Comparison of ENCODE assay signal across 20 cellular contexts in the genomic region with DNA sequence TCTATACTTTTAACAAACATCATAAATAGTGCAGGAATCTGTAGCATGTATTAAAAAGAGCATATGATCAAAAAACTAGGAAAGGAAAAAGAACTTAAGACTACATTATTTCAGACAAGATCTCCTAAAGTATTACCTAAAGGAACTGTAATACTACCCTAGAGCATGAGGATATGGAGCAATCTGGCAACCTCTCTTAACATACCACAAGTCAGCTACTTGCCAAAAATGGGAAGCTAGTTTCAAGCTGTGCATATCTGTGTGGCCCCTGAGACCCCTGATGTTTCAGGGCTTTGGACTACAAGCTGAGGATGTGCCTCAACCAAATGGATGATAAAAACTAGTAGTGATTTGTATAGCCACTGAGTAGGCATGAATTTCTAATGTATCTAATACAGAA.
DNase-seq lines count a peak whose midpoint lies in the region; ATAC-seq and TF ChIP-seq lines count a peak whose summit lies in the region.
"Had no signal": no experiment of that assay in that cellular context is flagged by ENCODE, and none has a peak within 500 bp of the region (broad histone marks: within the 10 kb centered on the region; RNA-seq: fewer than 3 reads in every experiment).

No MANE protein-coding gene starts in this region.

- H3K4me3 ChIP-seq in AG04449 (ENCODE audit: low read depth, low read length): no peak overlapping the region
- H3K4me3 ChIP-seq in brain microvascular endothelial cell (ENCODE audit: low read depth, low read length): no peak overlapping the region
- H3K4me3 ChIP-seq: A549, colonic mucosa had no signal

- H3K36me3 ChIP-seq in brain microvascular endothelial cell (replicated peaks): no peaks in the 10 kb centered on the region
- H3K36me3 ChIP-seq: colonic mucosa had no signal

- H3K27ac ChIP-seq in brain microvascular endothelial cell: no peak overlapping the region
- H3K27ac ChIP-seq: A549, colonic mucosa had no signal

- CTCF ChIA-PET in AG04449 (lab: Yijun Ruan, JAX): interaction anchor here (0.7 to 0.9 kb wide), 2 partner anchors 15 to 279 kb away, joined by 3 to 4 read pairs; no protein-coding TSS in a partner anchor

- POLR2A ChIA-PET in AG04449 (lab: Yijun Ruan, JAX): no interaction called here

- DNase-seq in AG04449 (ENCODE audit: low read depth, low spot score) (peak; percentile 33), HCEC 1CT (peak; percentile 12), SIG-M5 (lab: John Stamatoyannopoulos, UW) (peak; percentile 18), fibroblast of gingiva (ENCODE audit: low read depth) (peak; percentile 75), brain microvascular endothelial cell (no peak), 8988T (no peak), NCI-H748 (lab: John Stamatoyannopoulos, UW; ENCODE audit: unreplicated experiment) (no peak)
- DNase-seq: activated CD4-positive, alpha-beta T cell treated with anti-CD3 and anti-CD28 coated beads, Interleukin-2, amount 50 U/mL, for 48 hours; activated gamma-delta T cell treated with Interleukin-2 at 50 U/mL for 16 hours; CD4-positive, alpha-beta memory T cell; colonic mucosa; DMS79; MM.1S; NCI-H2081 treated with DMSO at 0.1 percent for 48 hours; NCI-H510A; stimulated activated CD4-positive, alpha-beta T cell treated with anti-CD3 and anti-CD28 coated beads, Interleukin-12 subunit alpha, Interleukin-12 subunit beta, amount 100 ng/mL, for 4 hours; T-helper 17 cell had no signal

- no peaks in the 10 kb centered on the region for H3K27me3 ChIP-seq in brain microvascular endothelial cell (replicated peaks)
- H3K27me3 ChIP-seq: colonic mucosa had no signal

- no peak for TF ChIP-seq CTCF in AG04449 (IDR thresholded peaks at IDR 0.05; ENCODE audit: insufficient read depth, low read length, missing control alignments)
- no peak for TF ChIP-seq CTCF in brain microvascular endothelial cell (IDR thresholded peaks at IDR 0.05; ENCODE audit: low read depth, low read length, missing control alignments)

- in situ Hi-C loops in brain microvascular endothelial cell (cut with HindIII; ENCODE audit: low pct_ligation_motif_present, low sequenced_read_pairs): no loop called here

- no peak for ATAC-seq in GM19455 (IDR thresholded peaks at IDR 0.05; ENCODE audit: unreplicated experiment)
- ATAC-seq: A549, HCT116, T-helper 17 cell had no signal

Comparison
In these comparisons a context has a peak if more than half of its experiments do, and no peak if none do; other contexts are left out.
1. DNase-seq: peak in AG04449 (single experiment), HCEC 1CT (single experiment), SIG-M5 (single experiment) and fibroblast of gingiva (single experiment); none in brain microvascular endothelial cell (single experiment), 8988T (single experiment) and NCI-H748 (single experiment).